Comparison of ENCODE assay signal across 8 cellular contexts in genomic region chr11:65120831-65121230, GRCh38. TPM values are rescaled to one million over a fixed set of nuclear protein-coding genes. Genes with fewer than 3 reads are reported as not detected.
DNase-seq lines count a peak whose midpoint lies in the region; ATAC-seq and TF ChIP-seq lines count a peak whose summit lies in the region.

No MANE protein-coding gene starts in this region.

- peak overlapping the region; percentile 99 for H3K27ac ChIP-seq in CD4-positive, alpha-beta memory T cell (ENCODE audit: low read depth, low read length)
- peak overlapping the region; percentile 82 for H3K27ac ChIP-seq in osteoblast (ENCODE audit: low read depth, low read length)

- H4K20me1 ChIP-seq in osteoblast (ENCODE audit: insufficient read depth, low read length) = peaks cover 10% of the 10 kb centered on the region

- no peak for DNase-seq in CD4-positive, alpha-beta memory T cell
- DNase-seq in NT2/D1 (ENCODE audit: low read depth, low spot score) = no peak
- DNase-seq in osteoblast (ENCODE audit: insufficient read length, low spot score, missing footprints) = no peak
- DNase-seq in medulla oblongata (ENCODE audit: extremely low spot score) = no peak
- no peak for DNase-seq in stimulated activated CD4-positive, alpha-beta T cell treated with anti-CD3 and anti-CD28 coated beads, Interleukin-2, amount 100 ng/mL, for 24 hours
- DNase-seq in cerebellum (ENCODE audit: low spot score) = no peak

- H3K36me3 ChIP-seq in CD4-positive, alpha-beta memory T cell (ENCODE audit: insufficient read depth, low read length) = peaks cover 43% of the 10 kb centered on the region
- H3K36me3 ChIP-seq in NT2/D1 (ENCODE audit: insufficient read depth, insufficient read length, low read length) = peaks cover 71% of the 10 kb centered on the region
- no peaks in the 10 kb centered on the region for H3K36me3 ChIP-seq in endocrine pancreas (ENCODE audit: control insufficient read depth, insufficient read depth, low read length)
- peaks cover 54% of the 10 kb centered on the region for H3K36me3 ChIP-seq in osteoblast (ENCODE audit: insufficient read depth, low read length)

- H3K4me1 ChIP-seq in CD4-positive, alpha-beta memory T cell (ENCODE audit: insufficient read depth, low read length) = peaks cover 38% of the 10 kb centered on the region
- peaks cover 12% of the 10 kb centered on the region for H3K4me1 ChIP-seq in NT2/D1 (ENCODE audit: insufficient read depth, insufficient read length)
- H3K4me1 ChIP-seq in endocrine pancreas (ENCODE audit: control insufficient read depth, insufficient read depth, low read length) = no peaks in the 10 kb centered on the region
- H3K4me1 ChIP-seq in osteoblast (ENCODE audit: insufficient read depth, low read length) = peaks cover 26% of the 10 kb centered on the region

- peak overlapping the region; percentile 92 to 96 for H3K4me3 ChIP-seq in CD4-positive, alpha-beta memory T cell (ENCODE audit: low read length in 2 of 2)
- H3K4me3 ChIP-seq in NT2/D1 (ENCODE audit: insufficient read length, low read depth) (peak overlapping the region; percentile 97), endocrine pancreas (ENCODE audit: control insufficient read depth, insufficient read depth, low read length) (peak overlapping the region; percentile 67), osteoblast (ENCODE audit: insufficient read depth, low read length) (peak overlapping the region; percentile 87)

- H3K4me3 Mint-ChIP-seq in CD4-positive, alpha-beta memory T cell = peak overlapping the region; percentile 98 to 100 (median 99)

- H3K9ac ChIP-seq in NT2/D1 (ENCODE audit: insufficient read length, low read depth) (peak overlapping the region; percentile 98), endocrine pancreas (ENCODE audit: control insufficient read depth, insufficient read depth, low read length) (peak overlapping the region; percentile 100)

- TF ChIP-seq CTCF in osteoblast (IDR thresholded peaks at IDR 0.05; ENCODE audit: extremely low read depth, low read depth, low read length) = no peak

- H3K4me2 ChIP-seq in osteoblast (ENCODE audit: insufficient read depth, low read length) = peak overlapping the region; percentile 99

- H3K9me3 ChIP-seq in CD4-positive, alpha-beta memory T cell (ENCODE audit: control insufficient read depth in 1 of 2, low read length in 2 of 2) = no peaks in the 10 kb centered on the region
- H3K9me3 ChIP-seq in NT2/D1 (ENCODE audit: insufficient read depth, low read length) (no peaks in the 10 kb centered on the region), endocrine pancreas (ENCODE audit: control insufficient read depth, low read length) (no peaks in the 10 kb centered on the region), osteoblast (ENCODE audit: low read depth, low read length) (no peaks in the 10 kb centered on the region)

- H3K27ac Mint-ChIP-seq in CD4-positive, alpha-beta memory T cell = peak overlapping the region; percentile 99 to 100 (median 100)

- CTCF ChIA-PET in CD4-positive, alpha-beta memory T cell (lab: Charles Lee; ENCODE audit: partially characterized antibody) = interaction anchor here (1.6 to 4.8 kb wide), 4 partner anchors 10 to 108 kb away, joined by 3 to 55 read pairs (median 10); partner anchors contain the start of genes ARL2, SYVN1 and TM7SF2

- intact Hi-C loops in CD4-positive, alpha-beta memory T cell (cut with micrococcal nuclease) = no loop called here

- no peak overlapping the region for H2AFZ ChIP-seq in osteoblast (ENCODE audit: low read length)

- peaks cover 32 to 57% of the 10 kb centered on the region in 2 donors for H3K36me3 Mint-ChIP-seq in CD4-positive, alpha-beta memory T cell

- H3K9me3 Mint-ChIP-seq in CD4-positive, alpha-beta memory T cell = no peaks in the 10 kb centered on the region

- H3K27me3 Mint-ChIP-seq in CD4-positive, alpha-beta memory T cell = no peaks in the 10 kb centered on the region

- no peaks in the 10 kb centered on the region for H3K27me3 ChIP-seq in CD4-positive, alpha-beta memory T cell (ENCODE audit: insufficient read depth, low read length)
- H3K27me3 ChIP-seq in NT2/D1 (ENCODE audit: insufficient read depth, insufficient read length) (no peaks in the 10 kb centered on the region), endocrine pancreas (ENCODE audit: control insufficient read depth, insufficient read depth, low read length) (no peaks in the 10 kb centered on the region), osteoblast (ENCODE audit: insufficient read depth, low read length) (no peaks in the 10 kb centered on the region)

- peaks cover 18 to 65% (median 34%) of the 10 kb centered on the region in 4 donors for H3K4me1 Mint-ChIP-seq in CD4-positive, alpha-beta memory T cell

- peaks cover 57% of the 10 kb centered on the region for H3K79me2 ChIP-seq in osteoblast (ENCODE audit: insufficient read depth, low read length)

- POLR2A ChIA-PET in CD4-positive, alpha-beta memory T cell (lab: Charles Lee; ENCODE audit: partially characterized antibody) = interaction anchor here (0.8 to 15.5 kb wide), 16 partner anchors 9 to 404 kb away, joined by 3 to 320 read pairs (median 12); partner anchors contain the start of genes ARL2, CAPN1, CDC42BPG and EHD1

- no peak for ATAC-seq in HG02973 (IDR thresholded peaks at IDR 0.05; ENCODE audit: unreplicated experiment)

RNA-seq across cellular contexts. Expression of gene FAU, which starts 1.1 kb away (rescaled TPM):
- total RNA-seq in CD4-positive, alpha-beta memory T cell = 1,000 to 10,000 TPM; 1,571 to 1,690 TPM
- polyA plus RNA-seq in CD4-positive, alpha-beta memory T cell = 1,000 to 10,000 TPM in 1 of 2 donors, 100 to 1,000 TPM in 1; 913 to 1,018 TPM
- total RNA-seq in osteoblast = 94.3 and 118 TPM in 2 replicates
- 165 TPM for total RNA-seq in cerebellum

RNA-seq across cellular contexts. Expression of gene MRPL49, which starts 1.3 kb away (rescaled TPM):
- 10 to 100 TPM; 59.6 to 60.6 TPM for total RNA-seq in CD4-positive, alpha-beta memory T cell
- 100 to 1,000 TPM in 1 of 2 donors, 10 to 100 TPM in 1; 81.1 to 118 TPM for polyA plus RNA-seq in CD4-positive, alpha-beta memory T cell
- total RNA-seq in osteoblast = 37.4 and 41.6 TPM in 2 replicates
- total RNA-seq in cerebellum = 18.9 TPM

RNA-seq across cellular contexts. Expression of gene ZNHIT2, which starts 3.3 kb away (rescaled TPM):
- total RNA-seq in CD4-positive, alpha-beta memory T cell = 10 to 100 TPM; 15.9 to 16.5 TPM
- 10 to 100 TPM; 13.1 to 22.5 TPM for polyA plus RNA-seq in CD4-positive, alpha-beta memory T cell
- 12.3 and 12.4 TPM in 2 replicates for total RNA-seq in osteoblast
- total RNA-seq in cerebellum = 3.6 TPM

RNA-seq across cellular contexts. Expression of gene TM7SF2, which starts 9.2 kb away (rescaled TPM):
- total RNA-seq in CD4-positive, alpha-beta memory T cell = 10 to 100 TPM; 22.4 to 27.2 TPM
- polyA plus RNA-seq in CD4-positive, alpha-beta memory T cell = 10 to 100 TPM in 1 of 2 donors, 1 to 10 TPM in 1; 9.1 to 12.1 TPM
- 8.8 and 10.1 TPM in 2 replicates for total RNA-seq in osteoblast
- total RNA-seq in cerebellum = 30.4 TPM

RNA-seq across cellular contexts. Expression of gene SYVN1, which starts 13.5 kb away (rescaled TPM):
- 10 to 100 TPM; 74.0 to 76.5 TPM for total RNA-seq in CD4-positive, alpha-beta memory T cell
- 10 to 100 TPM in 1 of 2 donors, 1 to 10 TPM in 1; 2.8 to 17.0 TPM for polyA plus RNA-seq in CD4-positive, alpha-beta memory T cell
- total RNA-seq in osteoblast (10.3 and 11.9 TPM in 2 replicates), cerebellum (9.9 TPM)
